Comparison of ENCODE assay signal across 16 cellular contexts in the genomic region with DNA sequence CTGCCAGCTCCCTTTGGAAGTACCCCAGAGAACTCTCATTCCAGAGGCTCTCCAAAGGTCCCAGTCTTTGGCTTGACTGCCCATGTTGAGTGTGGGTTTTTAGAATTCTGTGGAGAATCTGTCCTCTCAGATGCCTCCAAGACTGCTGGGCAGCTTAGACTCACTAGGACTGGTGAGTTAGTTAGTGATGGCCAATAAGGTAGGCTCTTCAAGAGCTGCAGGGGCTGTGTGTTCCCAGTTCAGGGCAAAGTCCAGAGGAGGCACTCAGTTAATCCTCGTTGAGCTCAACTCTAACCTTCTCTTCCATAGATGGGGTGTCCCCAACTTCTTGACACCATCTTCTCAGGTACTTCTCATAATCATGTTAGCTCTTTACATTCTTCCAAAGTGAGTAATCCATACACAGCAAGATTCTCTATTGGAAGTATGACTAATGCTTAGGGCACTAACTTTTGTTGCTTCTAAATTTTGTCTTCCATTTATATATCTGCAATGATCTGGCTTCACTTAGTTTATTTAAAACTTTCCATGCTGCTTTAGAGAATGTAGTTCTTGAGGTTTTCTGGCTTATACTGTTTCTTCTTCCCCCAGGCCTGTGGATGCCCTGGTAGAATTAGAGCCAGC.
DNase-seq lines count a peak whose midpoint lies in the region; ATAC-seq and TF ChIP-seq lines count a peak whose summit lies in the region.
"Had no signal": no experiment of that assay in that cellular context is flagged by ENCODE, and none has a peak within 500 bp of the region (broad histone marks: within the 10 kb centered on the region; RNA-seq: fewer than 3 reads in every experiment).

No MANE protein-coding gene starts in this region.

- DNase-seq in A172 (ENCODE audit: low spot score) = peak; percentile 54
- DNase-seq in HFFc6 = peak; percentile 68
- DNase-seq in SW480 (ENCODE audit: low spot score) = peak; percentile 9
- peak; percentile 57 for DNase-seq in fibroblast of the aortic adventitia (ENCODE audit: low read depth)
- no peak for DNase-seq in activated gamma-delta T cell treated with Interleukin-2 at 50 U/mL for 16 hours
- no peak for DNase-seq in activated naive CD8-positive, alpha-beta T cell treated with anti-CD3 and anti-CD28 coated beads, Interleukin-2, amount 50 U/mL, for 24 hours
- DNase-seq: activated CD4-positive, alpha-beta memory T cell treated with anti-CD3 and anti-CD28 coated beads for 36 hours; dermis blood vessel endothelial cell; H7; NCI-H2081 treated with DMSO at 0.1 percent for 48 hours; spleen; stomach had no signal

- no peaks in the 10 kb centered on the region for H3K27me3 Mint-ChIP-seq in HFFc6 (ENCODE audit: insufficient read depth)
- H3K27me3 Mint-ChIP-seq in activated naive CD8-positive, alpha-beta T cell treated with anti-CD3 and anti-CD28 coated beads, Interleukin-2, amount 50 U/mL, for 24 hours = no peaks in the 10 kb centered on the region
- H3K27me3 Mint-ChIP-seq: activated CD4-positive, alpha-beta memory T cell treated with anti-CD3 and anti-CD28 coated beads for 36 hours had no signal

- no peaks in the 10 kb centered on the region for H3K9me3 Mint-ChIP-seq in HFFc6
- no peaks in the 10 kb centered on the region for H3K9me3 Mint-ChIP-seq in activated naive CD8-positive, alpha-beta T cell treated with anti-CD3 and anti-CD28 coated beads, Interleukin-2, amount 50 U/mL, for 24 hours
- H3K9me3 Mint-ChIP-seq: activated CD4-positive, alpha-beta memory T cell treated with anti-CD3 and anti-CD28 coated beads for 36 hours had no signal

- peak overlapping the region; percentile 91 for H3K27ac Mint-ChIP-seq in HFFc6
- H3K27ac Mint-ChIP-seq in activated naive CD8-positive, alpha-beta T cell treated with anti-CD3 and anti-CD28 coated beads, Interleukin-2, amount 50 U/mL, for 24 hours = no peak overlapping the region
- H3K27ac Mint-ChIP-seq: activated CD4-positive, alpha-beta memory T cell treated with anti-CD3 and anti-CD28 coated beads for 36 hours had no signal

- no peak for ATAC-seq in HG02870 (IDR thresholded peaks at IDR 0.05; ENCODE audit: unreplicated experiment)
- no peak for ATAC-seq in activated naive CD8-positive, alpha-beta T cell treated with anti-CD3 and anti-CD28 coated beads, Interleukin-2, amount 50 U/mL, for 24 hours
- no peak for ATAC-seq in HG03175 (IDR thresholded peaks at IDR 0.05; ENCODE audit: unreplicated experiment)

- H3K4me3 ChIP-seq in fibroblast of the aortic adventitia (ENCODE audit: low read depth, low read length) = no peak overlapping the region
- H3K4me3 ChIP-seq: esophagus muscularis mucosa, SK-N-MC, spleen, stomach had no signal

- H3K36me3 Mint-ChIP-seq in HFFc6 (ENCODE audit: low read depth) = 0 out of 2 replicates have a peak, but pooled peaks cover 4% of the 10 kb centered on the region
- no peaks in the 10 kb centered on the region for H3K36me3 Mint-ChIP-seq in activated naive CD8-positive, alpha-beta T cell treated with anti-CD3 and anti-CD28 coated beads, Interleukin-2, amount 50 U/mL, for 24 hours (ENCODE audit: low read depth)
- H3K36me3 Mint-ChIP-seq: activated CD4-positive, alpha-beta memory T cell treated with anti-CD3 and anti-CD28 coated beads for 36 hours had no signal

- no peak for TF ChIP-seq CTCF in HFFc6 (IDR thresholded peaks at IDR 0.05)
- no peak for TF ChIP-seq CTCF in fibroblast of the aortic adventitia (IDR thresholded peaks at IDR 0.05; ENCODE audit: insufficient read depth, low read length)

- peaks cover 49% of the 10 kb centered on the region for H3K4me1 Mint-ChIP-seq in HFFc6 (ENCODE audit: low read depth)
- H3K4me1 Mint-ChIP-seq in activated naive CD8-positive, alpha-beta T cell treated with anti-CD3 and anti-CD28 coated beads, Interleukin-2, amount 50 U/mL, for 24 hours = no peaks in the 10 kb centered on the region

- H3K4me3 Mint-ChIP-seq in HFFc6 = peak overlapping the region; percentile 81
- H3K4me3 Mint-ChIP-seq in activated naive CD8-positive, alpha-beta T cell treated with anti-CD3 and anti-CD28 coated beads, Interleukin-2, amount 50 U/mL, for 24 hours = no peak overlapping the region
- H3K4me3 Mint-ChIP-seq: activated CD4-positive, alpha-beta memory T cell treated with anti-CD3 and anti-CD28 coated beads for 36 hours had no signal

Comparison
In these comparisons a context has a peak if more than half of its experiments do, and no peak if none do; other contexts are left out.
1. DNase-seq: peak in A172 (single experiment), HFFc6 (single experiment), SW480 (single experiment) and fibroblast of the aortic adventitia (single experiment); none in activated gamma-delta T cell treated with Interleukin-2 at 50 U/mL for 16 hours (single experiment) and activated naive CD8-positive, alpha-beta T cell treated with anti-CD3 and anti-CD28 coated beads, Interleukin-2, amount 50 U/mL, for 24 hours (single experiment).